Comparison of ENCODE assay signal across 21 cellular contexts in the genomic region with DNA sequence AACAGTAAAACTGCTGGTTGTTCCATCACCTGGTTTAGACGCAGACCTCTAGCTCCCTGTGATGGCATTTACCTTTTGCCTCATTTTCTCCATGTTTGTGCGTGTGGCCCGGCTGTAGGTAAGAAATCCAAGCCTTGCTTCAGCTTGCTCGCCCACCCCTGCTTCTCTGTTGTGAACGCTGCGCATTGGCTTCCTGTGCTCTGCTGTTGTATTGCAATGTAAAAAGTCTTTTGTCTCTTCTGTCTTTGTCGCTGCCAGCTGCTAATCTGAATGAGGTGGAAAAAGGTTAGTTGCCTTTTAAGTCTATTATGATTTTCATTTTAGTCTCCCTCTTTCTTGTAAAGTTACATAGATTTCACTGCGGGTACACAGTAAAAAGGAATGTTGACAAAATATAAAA.
DNase-seq lines count a peak whose midpoint lies in the region; ATAC-seq lines count a peak whose summit lies in the region.
"Had no signal": no experiment of that assay in that cellular context is flagged by ENCODE, and none has a peak within 500 bp of the region (broad histone marks: within the 10 kb centered on the region; RNA-seq: fewer than 3 reads in every experiment).

No MANE protein-coding gene starts in this region.

- peak overlapping the region; percentile 61; the same call in 1 of the 2 replicates for H3K9ac ChIP-seq in iPS-20b (ENCODE audit: low read depth, low read length)

- H3K27me3 ChIP-seq in HAP-1 (ENCODE audit: low read depth): no peaks in the 10 kb centered on the region
- H3K27me3 ChIP-seq in iPS-20b (ENCODE audit: insufficient read depth, low read length): no peaks in the 10 kb centered on the region
- H3K27me3 ChIP-seq in neuron (ENCODE audit: insufficient read depth, low read length): no peaks in the 10 kb centered on the region
- H3K27me3 ChIP-seq: MG63, Peyer's patch had no signal

- peak overlapping the region; percentile 8 for H2AFZ ChIP-seq in neuron (ENCODE audit: low read depth, low read length)

- peaks cover 13% of the 10 kb centered on the region for H3K4me1 ChIP-seq in HAP-1
- peaks cover 31% of the 10 kb centered on the region; the same call in 1 of the 2 replicates for H3K4me1 ChIP-seq in iPS-20b (ENCODE audit: insufficient read depth, low read length)
- H3K4me1 ChIP-seq in neuron (ENCODE audit: insufficient read depth, low read length): peaks cover 22% of the 10 kb centered on the region
- H3K4me1 ChIP-seq: BE2C, Peyer's patch had no signal

- H3K27me3 Mint-ChIP-seq in activated CD8-positive, alpha-beta T cell treated with anti-CD3 and anti-CD28 coated beads, Interleukin-2, amount 10 ng/mL, durations not matched to agents 7 days and 5 days (ENCODE audit: low read depth): no peaks in the 10 kb centered on the region

- H3K27ac ChIP-seq in iPS-20b (ENCODE audit: low read length): peak overlapping the region; percentile 19
- H3K27ac ChIP-seq: Peyer's patch had no signal

- no peak for ATAC-seq in activated CD8-positive, alpha-beta T cell treated with anti-CD3 and anti-CD28 coated beads, Interleukin-2, amount 10 ng/mL, durations not matched to agents 7 days and 5 days
- ATAC-seq: HepG2, K562, SK-N-SH treated with all-trans-retinoic acid at 6 μM for 48 hours had no signal

- POLR2A ChIA-PET in activated CD8-positive, alpha-beta T cell treated with anti-CD3 and anti-CD28 coated beads, Interleukin-2, amount 10 ng/mL, durations not matched to agents 7 days and 5 days (lab: Charles Lee): no interaction called here

- H3K27ac Mint-ChIP-seq in activated CD8-positive, alpha-beta T cell treated with anti-CD3 and anti-CD28 coated beads, Interleukin-2, amount 10 ng/mL, durations not matched to agents 7 days and 5 days: no peak overlapping the region

- in situ Hi-C loops in HAP-1 (cut with MboI; ENCODE audit: low sequenced_read_pairs): no loop called here

- no peak overlapping the region for H3K4me3 ChIP-seq in HAP-1
- peak overlapping the region; percentile 17 for H3K4me3 ChIP-seq in iPS-20b (ENCODE audit: low read length)
- no peak overlapping the region for H3K4me3 ChIP-seq in neuron (ENCODE audit: low read length)
- H3K4me3 ChIP-seq: K562, MG63, Peyer's patch had no signal

- H3K4me3 Mint-ChIP-seq in activated CD8-positive, alpha-beta T cell treated with anti-CD3 and anti-CD28 coated beads, Interleukin-2, amount 10 ng/mL, durations not matched to agents 7 days and 5 days: no peak overlapping the region

- CTCF ChIA-PET in activated CD8-positive, alpha-beta T cell treated with anti-CD3 and anti-CD28 coated beads, Interleukin-2, amount 10 ng/mL, durations not matched to agents 7 days and 5 days (lab: Charles Lee): no interaction called here

- H3K9me3 Mint-ChIP-seq in activated CD8-positive, alpha-beta T cell treated with anti-CD3 and anti-CD28 coated beads, Interleukin-2, amount 10 ng/mL, durations not matched to agents 7 days and 5 days (ENCODE audit: insufficient read depth): no peaks in the 10 kb centered on the region

- H3K9me3 ChIP-seq in HAP-1: no peaks in the 10 kb centered on the region
- no peaks in the 10 kb centered on the region for H3K9me3 ChIP-seq in iPS-20b (ENCODE audit: insufficient read depth, low read depth, low read length)
- H3K9me3 ChIP-seq in neuron (ENCODE audit: low read length): no peaks in the 10 kb centered on the region
- H3K9me3 ChIP-seq: BE2C, MG63, Peyer's patch had no signal

- H3K4me1 Mint-ChIP-seq in activated CD8-positive, alpha-beta T cell treated with anti-CD3 and anti-CD28 coated beads, Interleukin-2, amount 10 ng/mL, durations not matched to agents 7 days and 5 days (ENCODE audit: low read depth): no peaks in the 10 kb centered on the region

- H3K36me3 Mint-ChIP-seq in activated CD8-positive, alpha-beta T cell treated with anti-CD3 and anti-CD28 coated beads, Interleukin-2, amount 10 ng/mL, durations not matched to agents 7 days and 5 days (ENCODE audit: low read depth): no peaks in the 10 kb centered on the region

- H3K36me3 ChIP-seq in HAP-1 (replicated peaks): no peaks in the 10 kb centered on the region
- H3K36me3 ChIP-seq in iPS-20b (ENCODE audit: insufficient read depth, low read depth, low read length): no peaks in the 10 kb centered on the region
- H3K36me3 ChIP-seq in neuron (ENCODE audit: insufficient read depth, low read length): peaks cover 9% of the 10 kb centered on the region
- H3K36me3 ChIP-seq: BE2C, MG63, Peyer's patch had no signal

- DNase-seq in HAP-1 (ENCODE audit: low spot score in 2 of 2): peak; percentile 73 to 82
- peak; percentile 49 for DNase-seq in ecto neural progenitor cell (ENCODE audit: low spot score)
- DNase-seq in COLO829 (ENCODE audit: low spot score): no peak
- DNase-seq in activated CD8-positive, alpha-beta T cell treated with anti-CD3 and anti-CD28 coated beads, Interleukin-2, amount 10 ng/mL, durations not matched to agents 7 days and 5 days: no peak
- DNase-seq in DMS153 (lab: John Stamatoyannopoulos, UW): no peak
- no peak for DNase-seq in NCI-H774 (lab: John Stamatoyannopoulos, UW)
- DNase-seq: BE2C, DMS79 treated with DMSO at 0.1 percent for 48 hours, MG63, NCI-H1417, NCI-H1694 treated with DMSO at 0.1 percent for 48 hours, NCI-H2081 treated with DMSO at 0.1 percent for 48 hours, NCI-H2171 treated with DMSO at 0.1 percent for 48 hours, NCI-H446 treated with DMSO at 0.1 percent for 48 hours, NCI-H69, Peyer's patch had no signal

Comparison
In these comparisons a context has a peak if more than half of its experiments do, and no peak if none do; other contexts are left out.
1. DNase-seq: peak in HAP-1 (2 of 2) and ecto neural progenitor cell (single experiment); none in COLO829 (single experiment), activated CD8-positive, alpha-beta T cell treated with anti-CD3 and anti-CD28 coated beads, Interleukin-2, amount 10 ng/mL, durations not matched to agents 7 days and 5 days (single experiment), DMS153 (single experiment) and NCI-H774 (single experiment).